17 cellular contexts compared by ENCODE assay signal in genomic region chr4:53189011-53189410, GRCh38.
DNase-seq lines count a peak whose midpoint lies in the region; TF ChIP-seq lines count a peak whose summit lies in the region.
"Had no signal": no experiment of that assay in that cellular context is flagged by ENCODE, and none has a peak within 500 bp of the region (broad histone marks: within the 10 kb centered on the region; RNA-seq: fewer than 3 reads in every experiment).

No MANE protein-coding gene starts in this region.

- H3K27me3 Mint-ChIP-seq in activated CD4-positive, alpha-beta memory T cell treated with anti-CD3 and anti-CD28 coated beads for 36 hours = no peaks in the 10 kb centered on the region
- H3K27me3 Mint-ChIP-seq: activated B cell treated with CpG ODN at 0.5 μM for 24 hours; B cell; central memory CD8-positive, alpha-beta T cell; stimulated activated naive CD8-positive, alpha-beta T cell treated with anti-CD3 and anti-CD28 coated beads, Interleukin-15, amount 100 ng/mL, for 72 hours had no signal

- CTCF ChIA-PET in AG04449 (lab: Yijun Ruan, JAX) = interaction anchor here (1.2 to 4.2 kb wide), 4 partner anchors 173 to 1045 kb away, joined by 3 to 34 read pairs (median 6); no protein-coding TSS in a partner anchor
- CTCF ChIA-PET in activated CD4-positive, alpha-beta memory T cell treated with anti-CD3 and anti-CD28 coated beads for 36 hours (lab: Charles Lee) = no interaction called here

- no peak overlapping the region for H3K4me3 Mint-ChIP-seq in activated CD4-positive, alpha-beta memory T cell treated with anti-CD3 and anti-CD28 coated beads for 36 hours
- H3K4me3 Mint-ChIP-seq: activated B cell treated with CpG ODN at 0.5 μM for 24 hours; B cell; central memory CD8-positive, alpha-beta T cell; stimulated activated naive CD8-positive, alpha-beta T cell treated with anti-CD3 and anti-CD28 coated beads, Interleukin-15, amount 100 ng/mL, for 72 hours had no signal

- H3K36me3 Mint-ChIP-seq in activated CD4-positive, alpha-beta memory T cell treated with anti-CD3 and anti-CD28 coated beads for 36 hours = peaks cover 11% of the 10 kb centered on the region

- no peaks in the 10 kb centered on the region for H3K9me3 Mint-ChIP-seq in activated CD4-positive, alpha-beta memory T cell treated with anti-CD3 and anti-CD28 coated beads for 36 hours
- H3K9me3 Mint-ChIP-seq: activated B cell treated with CpG ODN at 0.5 μM for 24 hours; central memory CD8-positive, alpha-beta T cell; stimulated activated naive CD8-positive, alpha-beta T cell treated with anti-CD3 and anti-CD28 coated beads, Interleukin-15, amount 100 ng/mL, for 72 hours had no signal

- H3K4me3 ChIP-seq in AG04449 (ENCODE audit: low read depth, low read length) (no peak overlapping the region), cardiac fibroblast (replicated peaks in 1 of 2; ENCODE audit: low read depth in 2 of 2, low read length in 2 of 2) (no peak overlapping the region)

- in situ Hi-C loops in G401 (cut with HindIII; ENCODE audit: low sequenced_read_pairs) = no loop called here

- POLR2A ChIA-PET in AG04449 (lab: Yijun Ruan, JAX) = no interaction called here
- POLR2A ChIA-PET in activated CD4-positive, alpha-beta memory T cell treated with anti-CD3 and anti-CD28 coated beads for 36 hours (lab: Charles Lee) = no interaction called here

- TF ChIP-seq CTCF in AG04449 (IDR thresholded peaks at IDR 0.05; ENCODE audit: insufficient read depth, low read length, missing control alignments) (no peak), cardiac fibroblast (IDR thresholded peaks at IDR 0.05; ENCODE audit: low read depth, low read length) (no peak)

- intact Hi-C loops in activated CD4-positive, alpha-beta memory T cell treated with anti-CD3 and anti-CD28 coated beads for 36 hours (cut with micrococcal nuclease) = no loop called here

- DNase-seq in AG04449 (ENCODE audit: low read depth, low spot score) (peak; percentile 67), HT1080 (ENCODE audit: low read depth) (peak; percentile 6), cardiac fibroblast (ENCODE audit: low read depth in 2 of 2) (peak; percentile 78 to 82), kidney tubule cell (ENCODE audit: low spot score) (peak; percentile 22), G401 (ENCODE audit: low spot score) (no peak), T1000 (lab: John Stamatoyannopoulos, UW) (no peak)
- no peak for DNase-seq in activated naive CD4-positive, alpha-beta T cell treated with Interleukin-2 at 50 U/mL for 16 hours
- DNase-seq in activated CD4-positive, alpha-beta memory T cell treated with anti-CD3 and anti-CD28 coated beads for 36 hours = no peak
- DNase-seq: activated B cell treated with CpG ODN at 0.5 μM for 24 hours; activated naive CD4-positive, alpha-beta T cell; KG1; NCI-H1417 treated with DMSO at 0.1 percent for 48 hours; NCI-H446; PC-3; stimulated activated naive CD8-positive, alpha-beta T cell treated with anti-CD3 and anti-CD28 coated beads, Interleukin-15, amount 100 ng/mL, for 72 hours had no signal

- no peak overlapping the region for H3K27ac Mint-ChIP-seq in activated CD4-positive, alpha-beta memory T cell treated with anti-CD3 and anti-CD28 coated beads for 36 hours
- H3K27ac Mint-ChIP-seq: activated B cell treated with CpG ODN at 0.5 μM for 24 hours; B cell; stimulated activated naive CD8-positive, alpha-beta T cell treated with anti-CD3 and anti-CD28 coated beads, Interleukin-15, amount 100 ng/mL, for 72 hours had no signal

- no peaks in the 10 kb centered on the region for H3K4me1 Mint-ChIP-seq in activated CD4-positive, alpha-beta memory T cell treated with anti-CD3 and anti-CD28 coated beads for 36 hours (ENCODE audit: low read depth)
- H3K4me1 Mint-ChIP-seq: central memory CD8-positive, alpha-beta T cell; stimulated activated naive CD8-positive, alpha-beta T cell treated with anti-CD3 and anti-CD28 coated beads, Interleukin-15, amount 100 ng/mL, for 72 hours had no signal

Comparison
In these comparisons a context has a peak if more than half of its experiments do, and no peak if none do; other contexts are left out.
1. DNase-seq: peak in AG04449 (single experiment), HT1080 (single experiment), cardiac fibroblast (2 of 2) and kidney tubule cell (single experiment); none in G401 (single experiment), T1000 (single experiment), activated naive CD4-positive, alpha-beta T cell treated with Interleukin-2 at 50 U/mL for 16 hours (single experiment) and activated CD4-positive, alpha-beta memory T cell treated with anti-CD3 and anti-CD28 coated beads for 36 hours (single experiment).